ENCODE assay signal across 1 cellular context in the genomic region with DNA sequence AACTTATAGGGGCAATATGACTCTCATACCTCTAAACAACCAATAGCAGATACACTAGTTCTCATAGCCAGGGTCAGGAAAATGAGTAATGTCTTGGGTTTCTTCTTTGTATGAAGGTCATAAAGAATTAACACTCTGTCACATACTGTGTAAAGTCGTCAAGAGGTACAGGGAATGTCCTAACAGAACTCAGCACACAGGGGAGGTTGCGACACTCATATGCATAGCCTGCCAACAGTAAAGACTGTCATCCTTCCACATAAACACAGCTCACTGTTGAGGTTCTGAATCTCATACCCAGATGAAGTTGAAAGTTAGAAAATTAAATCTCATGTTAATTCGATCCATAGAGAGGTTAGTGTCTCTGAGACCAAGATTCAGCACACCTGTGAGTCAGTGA.
TF ChIP-seq lines count a peak whose summit lies in the region.

No MANE protein-coding gene starts in this region.

TF ChIP-seq in IMR-90, 13 proteins besides CTCF, POLR2A, EP300 and RAD21:
- peak; percentile 91 for TF ChIP-seq CEBPB (IDR thresholded peaks at IDR 0.05; ENCODE audit: low read depth, low read length)
- TF ChIP-seq, protein P1, sequence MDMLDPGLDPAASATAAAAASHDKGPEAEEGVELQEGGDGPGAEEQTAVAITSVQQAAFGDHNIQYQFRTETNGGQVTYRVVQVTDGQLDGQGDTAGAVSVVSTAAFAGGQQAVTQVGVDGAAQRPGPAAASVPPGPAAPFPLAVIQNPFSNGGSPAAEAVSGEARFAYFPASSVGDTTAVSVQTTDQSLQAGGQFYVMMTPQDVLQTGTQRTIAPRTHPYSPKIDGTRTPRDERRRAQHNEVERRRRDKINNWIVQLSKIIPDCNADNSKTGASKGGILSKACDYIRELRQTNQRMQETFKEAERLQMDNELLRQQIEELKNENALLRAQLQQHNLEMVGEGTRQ (IDR thresholded peaks at IDR 0.05; ENCODE audit: low read depth, low read length), result no peak
